1 cellular context compared by ENCODE assay signal in genomic region chr16:51637744-51638100, GRCh38.
TF ChIP-seq lines count a peak whose summit lies in the region.

No MANE protein-coding gene starts in this region.

TF ChIP-seq in GM23338, 12 proteins besides CTCF, POLR2A, EP300 and RAD21 (continued from another document):
- no peak for TF ChIP-seq REST (IDR thresholded peaks at IDR 0.05; ENCODE audit: unreplicated experiment)
- TF ChIP-seq STAT1 (IDR thresholded peaks at IDR 0.05; ENCODE audit: unreplicated experiment) = no peak
- no peak for TF ChIP-seq ETS1 (IDR thresholded peaks at IDR 0.05)
- no peak for TF ChIP-seq EZH2 (IDR thresholded peaks at IDR 0.05; ENCODE audit: low read depth, unreplicated experiment)
- no peak for TF ChIP-seq CREB1 (CRISPR knock-in tag; IDR thresholded peaks at IDR 0.05; ENCODE audit: low read depth)
